In the genomic region with DNA sequence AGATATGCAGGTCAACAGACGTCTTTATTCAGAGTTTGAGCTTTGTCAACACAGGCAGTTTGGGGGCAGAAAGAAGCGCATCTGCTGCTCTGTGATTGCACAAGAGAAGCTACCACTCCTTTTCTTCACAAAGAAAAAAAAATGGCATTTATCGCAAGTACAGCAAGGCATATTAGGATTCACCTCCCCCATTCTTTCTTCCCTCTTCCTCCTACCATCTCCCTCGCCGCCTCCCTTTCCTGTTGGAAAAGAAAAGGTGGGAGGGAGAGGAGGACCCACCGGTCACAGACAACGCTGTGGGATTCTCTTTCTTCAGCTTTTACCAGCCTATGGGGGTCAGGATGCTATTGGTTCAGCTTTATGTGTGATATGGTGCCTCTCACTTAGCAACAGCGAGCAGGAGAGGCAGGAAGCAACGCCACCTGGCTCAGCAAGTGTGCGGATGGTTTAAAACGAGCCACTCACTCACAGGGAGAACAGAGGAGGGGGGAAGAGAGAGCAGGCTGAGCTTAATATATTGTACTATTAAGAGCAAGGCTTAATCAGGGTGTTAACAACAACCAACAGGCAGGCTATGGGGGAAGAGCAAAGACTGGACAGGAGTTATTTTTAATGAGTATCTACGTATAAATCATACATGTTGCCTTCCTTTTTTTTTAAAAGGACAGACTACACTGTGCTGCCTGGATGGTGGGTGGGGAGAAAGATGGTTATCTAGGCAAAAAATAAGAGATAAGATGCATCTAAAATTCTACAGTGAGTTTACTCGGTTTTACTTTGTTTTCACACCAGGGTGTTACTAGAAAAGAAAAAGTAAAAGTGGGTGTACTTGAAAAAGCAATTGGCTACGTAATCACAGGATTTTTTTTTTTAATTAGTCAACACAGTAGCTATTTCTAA, we compare ENCODE assay signal across 8 cellular contexts.
DNase-seq lines count a peak whose midpoint lies in the region; ATAC-seq and TF ChIP-seq lines count a peak whose summit lies in the region.

No MANE protein-coding gene starts in this region.

- H3K4me1 Mint-ChIP-seq in activated naive CD8-positive, alpha-beta T cell treated with anti-CD3 and anti-CD28 coated beads, Interleukin-2, amount 50 U/mL, for 24 hours, result peaks cover 51% of the 10 kb centered on the region

- BruUV-seq in PC-9 (replicated peaks; lab: Mats Ljungman, UMichigan), result TSS peak; percentile 20

- peaks cover 62% of the 10 kb centered on the region for H3K4me1 ChIP-seq in PC-9 (replicated peaks; ENCODE audit: insufficient read depth)

- peak overlapping the region; percentile 96 for H3K27ac ChIP-seq in PC-9

- H3K36me3 Mint-ChIP-seq in activated naive CD8-positive, alpha-beta T cell treated with anti-CD3 and anti-CD28 coated beads, Interleukin-2, amount 50 U/mL, for 24 hours (ENCODE audit: low read depth), result no peaks in the 10 kb centered on the region

- ATAC-seq in activated naive CD8-positive, alpha-beta T cell treated with anti-CD3 and anti-CD28 coated beads, Interleukin-2, amount 50 U/mL, for 24 hours, result peak; percentile 87
- peak; percentile 77 for ATAC-seq in Right ventricle myocardium superior (ENCODE audit: poor library complexity)

- H3F3A ChIP-seq in PC-9 (ENCODE audit: insufficient read depth, low read depth), result peaks cover 46% of the 10 kb centered on the region

- H3K27me3 Mint-ChIP-seq in activated naive CD8-positive, alpha-beta T cell treated with anti-CD3 and anti-CD28 coated beads, Interleukin-2, amount 50 U/mL, for 24 hours, result peaks cover 14% of the 10 kb centered on the region

- H2AFZ ChIP-seq in PC-9, result peak overlapping the region; percentile 53; the same call in 1 of the 2 replicates

- no peaks in the 10 kb centered on the region for H3K9me3 ChIP-seq in PC-9 (ENCODE audit: insufficient read depth, low read depth)

- H3K79me2 ChIP-seq in PC-9 (ENCODE audit: low read depth), result peaks cover 68% of the 10 kb centered on the region

- H3K4me3 ChIP-seq in GM06990 (replicated peaks; ENCODE audit: low read depth, low read length) (no peak overlapping the region), PC-9 (peak overlapping the region; percentile 56)

- peak overlapping the region; percentile 64 for H3K27ac Mint-ChIP-seq in activated naive CD8-positive, alpha-beta T cell treated with anti-CD3 and anti-CD28 coated beads, Interleukin-2, amount 50 U/mL, for 24 hours

- H3K9me2 ChIP-seq in PC-9 (ENCODE audit: insufficient read depth), result no peaks in the 10 kb centered on the region

- H3K9me3 Mint-ChIP-seq in activated naive CD8-positive, alpha-beta T cell treated with anti-CD3 and anti-CD28 coated beads, Interleukin-2, amount 50 U/mL, for 24 hours, result no peaks in the 10 kb centered on the region

- H3K4me3 Mint-ChIP-seq in activated naive CD8-positive, alpha-beta T cell treated with anti-CD3 and anti-CD28 coated beads, Interleukin-2, amount 50 U/mL, for 24 hours, result peak overlapping the region; percentile 79

- DNase-seq in GM06990 (ENCODE audit: extremely low read depth, insufficient read length) (peak; percentile 18), KG1 (lab: John Stamatoyannopoulos, UW) (peak; percentile 58), PC-9 (peak; percentile 59 to 62), Right ventricle myocardium superior (peak; percentile 46), occipital lobe (lab: John Stamatoyannopoulos, UW) (peak; percentile 33), T1000 (lab: John Stamatoyannopoulos, UW) (no peak), mesenteric fat pad (ENCODE audit: low spot score) (no peak)
- peak; percentile 45 for DNase-seq in activated naive CD8-positive, alpha-beta T cell treated with anti-CD3 and anti-CD28 coated beads, Interleukin-2, amount 50 U/mL, for 24 hours

- CTCF ChIA-PET in PC-9 (lab: Charles Lee), result interaction anchor here (0.5 to 1.2 kb wide), 5 partner anchors 30 to 392 kb away, joined by 3 to 5 read pairs (median 4); no protein-coding TSS in a partner anchor

- no peaks in the 10 kb centered on the region for H3K27me3 ChIP-seq in GM06990 (replicated peaks; ENCODE audit: control insufficient read depth, insufficient read depth, low read length)
- H3K27me3 ChIP-seq in PC-9 (ENCODE audit: insufficient read depth, low read depth), result no peaks in the 10 kb centered on the region

- POLR2A ChIA-PET in PC-9 (lab: Charles Lee; ENCODE audit: unreplicated experiment), result interaction anchor here (0.5 to 0.8 kb wide), 4 partner anchors 13 to 237 kb away, joined by 3 to 17 read pairs (median 6); no protein-coding TSS in a partner anchor

- H3K4me2 ChIP-seq in PC-9, result peak overlapping the region; percentile 95

- no peaks in the 10 kb centered on the region for H4K20me1 ChIP-seq in PC-9 (ENCODE audit: insufficient read depth)

- H3K36me3 ChIP-seq in GM06990 (ENCODE audit: control insufficient read depth, insufficient read depth, low read length), result no peaks in the 10 kb centered on the region
- H3K36me3 ChIP-seq in PC-9 (ENCODE audit: low read depth), result no peaks in the 10 kb centered on the region

- TF ChIP-seq CTCF in GM06990 (IDR thresholded peaks at IDR 0.05; ENCODE audit: insufficient read depth, low read length, poor library complexity, severe bottlenecking) (peak; percentile 9), PC-9 (conservative IDR thresholded peaks at IDR 0.05) (no peak)

- intact Hi-C loops in PC-9 (cut with micrococcal nuclease; ENCODE audit: unreplicated experiment) (loop anchor here (2.0 to 5.0 kb wide), 2 partner anchors 48 to 218 kb away; no protein-coding TSS in a partner anchor), Right ventricle myocardium superior (cut with DNase I) (loop anchor here (2.0 to 5.0 kb wide), 2 partner anchors 104 to 203 kb away; no protein-coding TSS in a partner anchor)

Comparison
In these comparisons a context has a peak if more than half of its experiments do, and no peak if none do; other contexts are left out.
1. DNase-seq: peak in GM06990 (single experiment), KG1 (single experiment), PC-9 (2 of 2), activated naive CD8-positive, alpha-beta T cell treated with anti-CD3 and anti-CD28 coated beads, Interleukin-2, amount 50 U/mL, for 24 hours (single experiment), Right ventricle myocardium superior (single experiment) and occipital lobe (single experiment); none in T1000 (single experiment) and mesenteric fat pad (single experiment).